In genomic region chr11:3022982-3023381, GRCh38 we compare ENCODE assay signal across 9 cellular contexts. TPM values are rescaled to one million over a fixed set of nuclear protein-coding genes. Genes with fewer than 3 reads are reported as not detected.
DNase-seq lines count a peak whose midpoint lies in the region; ATAC-seq, FAIRE-seq and TF ChIP-seq lines count a peak whose summit lies in the region.
"Had no signal": no experiment of that assay in that cellular context is flagged by ENCODE, and none has a peak within 500 bp of the region (broad histone marks: within the 10 kb centered on the region; RNA-seq: fewer than 3 reads in every experiment).

No MANE protein-coding gene starts in this region.

- no peaks in the 10 kb centered on the region for H3K9me3 Mint-ChIP-seq in T-helper 2 cell treated with Interferon-gamma antibody and Interleukin-4, amounts not matched to agents 5 μg/mL and 100 μg/mL, for 36 hours

- H3K27me3 ChIP-seq in SK-N-SH (ENCODE audit: insufficient read depth) = no peaks in the 10 kb centered on the region

- H3K27ac Mint-ChIP-seq in T-helper 2 cell treated with Interferon-gamma antibody and Interleukin-4, amounts not matched to agents 5 μg/mL and 100 μg/mL, for 36 hours = peak overlapping the region; percentile 78

- no peak overlapping the region for H2AFZ ChIP-seq in SK-N-SH (ENCODE audit: low read depth)

- WGBS in SK-N-SH (ENCODE audit: low lambda C conversion rate) = 90% methylated on average over 4 of the region's 4 CpGs

- no peaks in the 10 kb centered on the region for H3K9me2 ChIP-seq in SK-N-SH

- peaks cover 40% of the 10 kb centered on the region for H3K36me3 Mint-ChIP-seq in T-helper 2 cell treated with Interferon-gamma antibody and Interleukin-4, amounts not matched to agents 5 μg/mL and 100 μg/mL, for 36 hours (ENCODE audit: low read depth)

- no peak for TF ChIP-seq CTCF in SK-N-SH (IDR thresholded peaks at IDR 0.05)

- no peaks in the 10 kb centered on the region for H4K20me1 ChIP-seq in SK-N-SH (ENCODE audit: insufficient read depth)

- TF ChIP-seq RAD21 in SK-N-SH (IDR thresholded peaks at IDR 0.05; ENCODE audit: low read length) = no peak

- H3K4me3 Mint-ChIP-seq in T-helper 2 cell treated with Interferon-gamma antibody and Interleukin-4, amounts not matched to agents 5 μg/mL and 100 μg/mL, for 36 hours = peak overlapping the region; percentile 67

- H3K4me3 ChIP-seq in SK-N-SH (ENCODE audit: low read depth in 2 of 2, low read length in 1 of 2) (no peak overlapping the region), skeletal muscle cell (ENCODE audit: low read depth, low read length) (no peak overlapping the region)

- no peak for DNase-seq in T-helper 2 cell treated with Interferon-gamma antibody and Interleukin-4, amounts not matched to agents 5 μg/mL and 100 μg/mL, for 36 hours (ENCODE audit: low spot score)
- DNase-seq in T-helper 2 cell = no peak
- DNase-seq in SK-N-SH = no peak
- peak; percentile 40 for DNase-seq in epidermal melanocyte (ENCODE audit: insufficient read length, low spot score)
- DNase-seq in skeletal muscle cell (ENCODE audit: low read depth) = peak; percentile 82
- DNase-seq in HTR-8/SVneo (ENCODE audit: insufficient read length, low spot score) = no peak
- no peak for DNase-seq in NCI-H1436 treated with DMSO at 0.1 percent for 48 hours (lab: John Stamatoyannopoulos, UW)

- H3F3A ChIP-seq in SK-N-SH (replicated peaks; ENCODE audit: insufficient read depth) = peaks cover 5% of the 10 kb centered on the region

- peaks cover 0 to 9% of the 10 kb centered on the region in 2 experiments; a peak in 1 of 4 replicates for H3K4me1 ChIP-seq in SK-N-SH (ENCODE audit: control insufficient read depth in 1 of 2, insufficient read depth in 2 of 2, low read depth in 1 of 2, low read length in 1 of 2)

- peaks cover 34 to 52% of the 10 kb centered on the region in 2 experiments for H3K36me3 ChIP-seq in SK-N-SH (replicated peaks in 1 of 2; ENCODE audit: control insufficient read depth in 1 of 2, insufficient read depth in 2 of 2, low read length in 1 of 2)

- no peaks in the 10 kb centered on the region for H3K9me3 ChIP-seq in SK-N-SH

- FAIRE-seq in HTR-8/SVneo (lab: Jason Lieb, UNC) = no peak
- FAIRE-seq: A204.1 had no signal

- peaks cover 26% of the 10 kb centered on the region for H3K4me1 Mint-ChIP-seq in T-helper 2 cell treated with Interferon-gamma antibody and Interleukin-4, amounts not matched to agents 5 μg/mL and 100 μg/mL, for 36 hours (ENCODE audit: low read depth)

- no peak for TF ChIP-seq EP300 in SK-N-SH (IDR thresholded peaks at IDR 0.05; ENCODE audit: borderline replicate concordance in 1 of 2, low read depth in 1 of 2, low read length in 1 of 2)

- CTCF ChIA-PET in SK-N-SH (lab: Yijun Ruan, JAX) = interaction anchor here (0.6 to 3.7 kb wide), 5 partner anchors 14 to 490 kb away, joined by 3 to 19 read pairs (median 4); no protein-coding TSS in a partner anchor

- no peak overlapping the region for H3K4me2 ChIP-seq in SK-N-SH

- no peak overlapping the region for H3K9ac ChIP-seq in SK-N-SH

- H3K27me3 Mint-ChIP-seq in T-helper 2 cell treated with Interferon-gamma antibody and Interleukin-4, amounts not matched to agents 5 μg/mL and 100 μg/mL, for 36 hours (ENCODE audit: low read depth) = no peaks in the 10 kb centered on the region

- ATAC-seq in GM21619 (IDR thresholded peaks at IDR 0.05; ENCODE audit: unreplicated experiment) = no peak

- H3K79me2 ChIP-seq in SK-N-SH (ENCODE audit: insufficient read depth) = no peaks in the 10 kb centered on the region

- no peak overlapping the region for H3K27ac ChIP-seq in SK-N-SH (ENCODE audit: low read depth in 2 of 2, low read length in 1 of 2)

- POLR2A ChIA-PET in SK-N-SH (lab: Yijun Ruan, JAX) = no interaction called here

TF ChIP-seq in SK-N-SH, 30 proteins besides CTCF, POLR2A, EP300 and RAD21:
- TF ChIP-seq MAX (IDR thresholded peaks at IDR 0.05; ENCODE audit: low read depth) (peak; percentile 47; the same call in 1 of the 2 replicates), SMC3 (IDR thresholded peaks at IDR 0.05; ENCODE audit: low read depth, low read length) (no peak), GATA2 (CRISPR knock-in tag; IDR thresholded peaks at IDR 0.05) (no peak), EZH2phosphoT487 (IDR thresholded peaks at IDR 0.05; ENCODE audit: borderline replicate concordance, low read depth) (no peak), YY1 (IDR thresholded peaks at IDR 0.05; ENCODE audit: low read depth) (no peak)

RNA-seq across cellular contexts. Expression of gene NAP1L4, which starts 30.9 kb away (rescaled TPM):
- polyA plus RNA-seq in SK-N-SH (2012; rRNA removed) = 82.5 and 104 TPM in 2 replicates
- polyA plus RNA-seq in SK-N-SH (2012; cell fraction: cytosol; rRNA removed) = 94.9 and 110 TPM in 2 replicates
- polyA plus RNA-seq in SK-N-SH (2012; cell fraction: nucleus; rRNA removed) = 54.4 and 105 TPM in 2 replicates

RNA-seq across cellular contexts. Expression of gene CARS1, which starts 34.2 kb away (rescaled TPM):
- 52.1 and 65.2 TPM in 2 replicates for polyA plus RNA-seq in SK-N-SH (2012; rRNA removed)
- polyA plus RNA-seq in SK-N-SH (2012; cell fraction: cytosol; rRNA removed) = 44.2 and 44.3 TPM in 2 replicates
- 139 and 179 TPM in 2 replicates for polyA plus RNA-seq in SK-N-SH (2012; cell fraction: nucleus; rRNA removed)

Comparison
In these comparisons a context has a peak if more than half of its experiments do, and no peak if none do; other contexts are left out.
1. DNase-seq: peak in epidermal melanocyte (single experiment) and skeletal muscle cell (single experiment); none in T-helper 2 cell treated with Interferon-gamma antibody and Interleukin-4, amounts not matched to agents 5 μg/mL and 100 μg/mL, for 36 hours (single experiment), T-helper 2 cell (0 of 5), SK-N-SH (single experiment), HTR-8/SVneo (single experiment) and NCI-H1436 treated with DMSO at 0.1 percent for 48 hours (single experiment).